Comparison of ENCODE assay signal across 1 cellular context in genomic region chr17:37643118-37643766, GRCh38.
TF ChIP-seq lines count a peak whose summit lies in the region.

A gene with protein sequence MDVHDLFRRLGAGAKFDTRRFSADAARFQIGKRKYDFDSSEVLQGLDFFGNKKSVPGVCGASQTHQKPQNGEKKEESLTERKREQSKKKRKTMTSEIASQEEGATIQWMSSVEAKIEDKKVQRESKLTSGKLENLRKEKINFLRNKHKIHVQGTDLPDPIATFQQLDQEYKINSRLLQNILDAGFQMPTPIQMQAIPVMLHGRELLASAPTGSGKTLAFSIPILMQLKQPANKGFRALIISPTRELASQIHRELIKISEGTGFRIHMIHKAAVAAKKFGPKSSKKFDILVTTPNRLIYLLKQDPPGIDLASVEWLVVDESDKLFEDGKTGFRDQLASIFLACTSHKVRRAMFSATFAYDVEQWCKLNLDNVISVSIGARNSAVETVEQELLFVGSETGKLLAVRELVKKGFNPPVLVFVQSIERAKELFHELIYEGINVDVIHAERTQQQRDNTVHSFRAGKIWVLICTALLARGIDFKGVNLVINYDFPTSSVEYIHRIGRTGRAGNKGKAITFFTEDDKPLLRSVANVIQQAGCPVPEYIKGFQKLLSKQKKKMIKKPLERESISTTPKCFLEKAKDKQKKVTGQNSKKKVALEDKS (minus strand): TSS chr17:37643446. CDS start chr17:37643420, 26 bp downstream.

TF ChIP-seq in HepG2, 621 proteins besides CTCF, POLR2A, EP300 and RAD21 (continued from another document):
- TF ChIP-seq REL (CRISPR knock-in tag; conservative IDR thresholded peaks at IDR 0.05) (no peak), ZNF512 (CRISPR knock-in tag; IDR thresholded peaks at IDR 0.05) (no peak)
TF ChIP-seq in HepG2: peak in this region for 141.
